ENCODE assay signal across 1 cellular context in genomic region chr5:7589800-7590199, GRCh38.
TF ChIP-seq lines count a peak whose summit lies in the region.

No MANE protein-coding gene starts in this region.

TF ChIP-seq in GM23338, 12 proteins besides CTCF, POLR2A, EP300 and RAD21 (continued from another document):
- no peak for TF ChIP-seq EZH2phosphoT487 (IDR thresholded peaks at IDR 0.05; ENCODE audit: unreplicated experiment)
- TF ChIP-seq STAT1 (IDR thresholded peaks at IDR 0.05; ENCODE audit: unreplicated experiment) = no peak
- TF ChIP-seq, protein P1, sequence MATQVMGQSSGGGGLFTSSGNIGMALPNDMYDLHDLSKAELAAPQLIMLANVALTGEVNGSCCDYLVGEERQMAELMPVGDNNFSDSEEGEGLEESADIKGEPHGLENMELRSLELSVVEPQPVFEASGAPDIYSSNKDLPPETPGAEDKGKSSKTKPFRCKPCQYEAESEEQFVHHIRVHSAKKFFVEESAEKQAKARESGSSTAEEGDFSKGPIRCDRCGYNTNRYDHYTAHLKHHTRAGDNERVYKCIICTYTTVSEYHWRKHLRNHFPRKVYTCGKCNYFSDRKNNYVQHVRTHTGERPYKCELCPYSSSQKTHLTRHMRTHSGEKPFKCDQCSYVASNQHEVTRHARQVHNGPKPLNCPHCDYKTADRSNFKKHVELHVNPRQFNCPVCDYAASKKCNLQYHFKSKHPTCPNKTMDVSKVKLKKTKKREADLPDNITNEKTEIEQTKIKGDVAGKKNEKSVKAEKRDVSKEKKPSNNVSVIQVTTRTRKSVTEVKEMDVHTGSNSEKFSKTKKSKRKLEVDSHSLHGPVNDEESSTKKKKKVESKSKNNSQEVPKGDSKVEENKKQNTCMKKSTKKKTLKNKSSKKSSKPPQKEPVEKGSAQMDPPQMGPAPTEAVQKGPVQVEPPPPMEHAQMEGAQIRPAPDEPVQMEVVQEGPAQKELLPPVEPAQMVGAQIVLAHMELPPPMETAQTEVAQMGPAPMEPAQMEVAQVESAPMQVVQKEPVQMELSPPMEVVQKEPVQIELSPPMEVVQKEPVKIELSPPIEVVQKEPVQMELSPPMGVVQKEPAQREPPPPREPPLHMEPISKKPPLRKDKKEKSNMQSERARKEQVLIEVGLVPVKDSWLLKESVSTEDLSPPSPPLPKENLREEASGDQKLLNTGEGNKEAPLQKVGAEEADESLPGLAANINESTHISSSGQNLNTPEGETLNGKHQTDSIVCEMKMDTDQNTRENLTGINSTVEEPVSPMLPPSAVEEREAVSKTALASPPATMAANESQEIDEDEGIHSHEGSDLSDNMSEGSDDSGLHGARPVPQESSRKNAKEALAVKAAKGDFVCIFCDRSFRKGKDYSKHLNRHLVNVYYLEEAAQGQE (IDR thresholded peaks at IDR 0.05; ENCODE audit: unreplicated experiment) = no peak
- TF ChIP-seq NANOG (IDR thresholded peaks at IDR 0.05; ENCODE audit: borderline replicate concordance) = no peak
